9 cellular contexts compared by ENCODE assay signal in the genomic region with DNA sequence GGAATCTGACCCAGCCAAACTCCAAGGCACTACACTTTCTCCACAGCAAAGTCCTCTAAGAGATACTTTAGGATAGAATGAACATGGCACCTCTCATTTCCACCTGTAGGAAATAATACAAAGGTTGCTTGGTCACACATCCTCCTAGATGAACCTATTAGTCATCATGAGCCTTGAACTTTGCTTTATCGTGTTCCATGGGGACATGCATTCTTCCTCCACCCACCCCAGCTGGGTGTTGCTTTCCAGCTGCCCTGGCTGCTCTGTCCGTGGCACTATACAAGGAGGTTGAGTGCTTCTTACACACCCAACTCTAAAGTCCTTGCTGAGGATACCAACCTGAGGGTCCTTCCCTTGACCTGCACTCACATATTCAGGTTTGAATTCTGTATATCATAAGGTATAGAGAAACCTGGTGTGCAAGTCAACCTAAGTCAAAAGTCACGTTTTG.
"Had no signal": no experiment of that assay in that cellular context is flagged by ENCODE, and none has a peak within 500 bp of the region (broad histone marks: within the 10 kb centered on the region; RNA-seq: fewer than 3 reads in every experiment).

No MANE protein-coding gene starts in this region.

- H2AFZ ChIP-seq: parathyroid adenoma had no signal

- H3K9ac ChIP-seq: parathyroid adenoma had no signal

- H3K9me3 ChIP-seq: esophagus squamous epithelium, heart left ventricle, left lung had no signal

- DNase-seq: activated T-cell treated with anti-CD3 and anti-CD28 coated beads, Interleukin-2, amount 50 U/mL, for 1 hour; dorsolateral prefrontal cortex; esophagus squamous epithelium; heart left ventricle; left lung; retina had no signal

- H3K4me3 ChIP-seq: dorsolateral prefrontal cortex, esophagus squamous epithelium, heart left ventricle, left lung had no signal

- H3K9me3 Mint-ChIP-seq: activated naive CD4-positive, alpha-beta T cell treated with anti-CD3 and anti-CD28 coated beads, Interleukin-2, amount 50 U/mL, for 72 hours had no signal

- H3K27ac Mint-ChIP-seq: activated naive CD4-positive, alpha-beta T cell treated with anti-CD3 and anti-CD28 coated beads, Interleukin-2, amount 50 U/mL, for 72 hours had no signal

- H3K27ac ChIP-seq: heart left ventricle, left lung, parathyroid adenoma had no signal

- H3K27me3 ChIP-seq: dorsolateral prefrontal cortex, esophagus squamous epithelium, heart left ventricle, left lung had no signal

- ATAC-seq: activated CD4-positive, CD25-positive, alpha-beta regulatory T cell treated with anti-CD3 and anti-CD28 coated beads, Interleukin-2, amount 50 U/mL, for 24 hours; activated naive CD4-positive, alpha-beta T cell treated with anti-CD3 and anti-CD28 coated beads, Interleukin-2, amount 50 U/mL, for 72 hours; heart left ventricle; left lung had no signal

- H3K36me3 Mint-ChIP-seq: activated naive CD4-positive, alpha-beta T cell treated with anti-CD3 and anti-CD28 coated beads, Interleukin-2, amount 50 U/mL, for 72 hours had no signal

- H3K36me3 ChIP-seq: esophagus squamous epithelium, left lung had no signal
